8 cellular contexts compared by ENCODE assay signal in genomic region chr14:60164717-60165546, GRCh38. TPM values are rescaled to one million over a fixed set of nuclear protein-coding genes. Genes with fewer than 3 reads are reported as not detected.
A peak's percentile ranks its signal among the peaks of the same experiment; 100 is the strongest.
DNase-seq lines count a peak whose midpoint lies in the region; ATAC-seq and TF ChIP-seq lines count a peak whose summit lies in the region.

Gene DHRS7 (minus strand): TSS chr14:60165398. CDS start chr14:60165309, 89 bp downstream.

- peak within 1 kb of the TSS; percentile 84 to 96 for H3K9ac ChIP-seq in stomach smooth muscle (ENCODE audit: low read length in 2 of 2)

- H3K9me3 Mint-ChIP-seq in neural crest cell: no peaks in the 10 kb centered on the region

- H3K27ac ChIP-seq in stomach smooth muscle (ENCODE audit: low read length): peak within 1 kb of the TSS; percentile 85

- no peaks in the 10 kb centered on the region for H3K27me3 Mint-ChIP-seq in neural crest cell (ENCODE audit: low read depth)

- DNase-seq in DMS53 treated with DMSO at 0.1 percent for 48 hours (lab: John Stamatoyannopoulos, UW; ENCODE audit: unreplicated experiment) (peak; percentile 37), HuH-7 (ENCODE audit: low spot score) (peak; percentile 84), RPMI8226 (peak; percentile 70), fibroblast of the conjunctiva (ENCODE audit: low read depth) (peak; percentile 51), neural crest cell (ENCODE audit: low read depth, low spot score) (peak; percentile 71)
- DNase-seq in activated T-helper 9 cell treated with anti-CD3 and anti-CD28 coated beads, Interleukin-2, amount 50 U/mL, for 16 hours (ENCODE audit: low read depth): peak; percentile 48

- H3K36me3 Mint-ChIP-seq in neural crest cell (ENCODE audit: low read depth): no peaks in the 10 kb centered on the region

- H3K4me1 Mint-ChIP-seq in neural crest cell: peaks cover 19% of the 10 kb centered on the region

- H3K4me1 ChIP-seq in stomach smooth muscle (ENCODE audit: control insufficient read depth, insufficient read depth, low read length): peaks cover 14% of the 10 kb centered on the region

- H3K4me3 ChIP-seq in stomach smooth muscle (ENCODE audit: low read length in 2 of 2): peak within 1 kb of the TSS; percentile 82 to 95

- TF ChIP-seq CTCF in neural crest cell (conservative IDR thresholded peaks at IDR 0.05): peak; percentile 56

- H3K36me3 ChIP-seq in stomach smooth muscle (ENCODE audit: control insufficient read depth in 2 of 2, insufficient read depth in 2 of 2, low read length in 2 of 2): peaks cover 0 to 3% of the 10 kb centered on the region in 2 donors

- H3K9me3 ChIP-seq in stomach smooth muscle (ENCODE audit: control insufficient read depth in 2 of 2, low read length in 2 of 2): no peaks in the 10 kb centered on the region

- peak within 1 kb of the TSS; percentile 99 for H3K27ac Mint-ChIP-seq in neural crest cell (ENCODE audit: unreplicated experiment)

- peak; percentile 92 for ATAC-seq in GM21515 (IDR thresholded peaks at IDR 0.05; ENCODE audit: unreplicated experiment)

- H3K4me3 Mint-ChIP-seq in neural crest cell: peak within 1 kb of the TSS; percentile 98

- no peaks in the 10 kb centered on the region for H3K27me3 ChIP-seq in stomach smooth muscle (ENCODE audit: control insufficient read depth in 1 of 2, insufficient read depth in 2 of 2, low read length in 2 of 2)

RNA-seq across cellular contexts. Expression of gene DHRS7, which starts in this region (rescaled TPM):
- total RNA-seq in neural crest cell: 38.9 and 41.7 TPM in 2 replicates

Comparison
In these comparisons a context has a peak if more than half of its experiments do, and no peak if none do; other contexts are left out.
1. Peak in every context shown above with its lines: DNase-seq, ATAC-seq, H3K4me3 ChIP-seq and H3K27ac ChIP-seq.